In genomic region chr3:38404286-38404685, GRCh38 we compare ENCODE assay signal across 13 cellular contexts. TPM values are rescaled to one million over a fixed set of nuclear protein-coding genes. Genes with fewer than 3 reads are reported as not detected.
DNase-seq lines count a peak whose midpoint lies in the region; ATAC-seq, FAIRE-seq and TF ChIP-seq lines count a peak whose summit lies in the region.
"Had no signal": no experiment of that assay in that cellular context is flagged by ENCODE, and none has a peak within 500 bp of the region (broad histone marks: within the 10 kb centered on the region; RNA-seq: fewer than 3 reads in every experiment).

No MANE protein-coding gene starts in this region.

- peaks cover 0 to 24% (median 0%) of the 10 kb centered on the region in 3 donors for H3K36me3 ChIP-seq in pancreas

- DNase-seq in EL (peak; percentile 79), NCI-H226 (peak; percentile 48), fibroblast of pulmonary artery (ENCODE audit: low read depth) (peak; percentile 70), pancreas (no peak), progenitor cell of endocrine pancreas (ENCODE audit: low spot score, unreplicated experiment) (no peak), dedifferentiated amniotic fluid mesenchymal stem cell (ENCODE audit: extremely low spot score) (no peak), LoVo (ENCODE audit: low spot score) (no peak), hypothalamus (lab: John Stamatoyannopoulos, UW) (no peak)
- DNase-seq: activated CD4-positive, alpha-beta T cell treated with anti-CD3 and anti-CD28 coated beads, Interleukin-2, amount 10 ng/mL, durations not matched to agents 7 days and 5 days; activated naive CD4-positive, alpha-beta T cell treated with Interleukin-2 at 50 U/mL for 16 hours; CD4-positive, alpha-beta T cell; NCI-H1092 treated with DMSO at 0.1 percent for 48 hours had no signal

- ATAC-seq in pancreas = peak in 3 of 4 donors; percentile 28 to 69 (median 36)
- ATAC-seq: sciatic nerve had no signal

- H3K27me3 Mint-ChIP-seq in progenitor cell of endocrine pancreas = no peaks in the 10 kb centered on the region
- H3K27me3 Mint-ChIP-seq: activated CD4-positive, alpha-beta T cell treated with anti-CD3 and anti-CD28 coated beads, Interleukin-2, amount 10 ng/mL, durations not matched to agents 7 days and 5 days; CD4-positive, alpha-beta T cell had no signal

- H3K4me3 Mint-ChIP-seq in progenitor cell of endocrine pancreas (ENCODE audit: low read depth) = no peak overlapping the region
- H3K4me3 Mint-ChIP-seq: activated CD4-positive, alpha-beta T cell treated with anti-CD3 and anti-CD28 coated beads, Interleukin-2, amount 10 ng/mL, durations not matched to agents 7 days and 5 days; CD4-positive, alpha-beta T cell had no signal

- H3K9me3 Mint-ChIP-seq in progenitor cell of endocrine pancreas (ENCODE audit: low read depth) = peaks cover 3% of the 10 kb centered on the region
- H3K9me3 Mint-ChIP-seq: CD4-positive, alpha-beta T cell had no signal

- H3K27ac Mint-ChIP-seq in progenitor cell of endocrine pancreas = no peak overlapping the region
- H3K27ac Mint-ChIP-seq: activated CD4-positive, alpha-beta T cell treated with anti-CD3 and anti-CD28 coated beads, Interleukin-2, amount 10 ng/mL, durations not matched to agents 7 days and 5 days; CD4-positive, alpha-beta T cell had no signal

- no peak overlapping the region for H3K4me3 ChIP-seq in fibroblast of pulmonary artery (replicated peaks; ENCODE audit: low read depth, low read length)
- no peak overlapping the region for H3K4me3 ChIP-seq in pancreas

- no peaks in the 10 kb centered on the region for H3K4me1 Mint-ChIP-seq in progenitor cell of endocrine pancreas (ENCODE audit: low read depth)
- H3K4me1 Mint-ChIP-seq: activated CD4-positive, alpha-beta T cell treated with anti-CD3 and anti-CD28 coated beads, Interleukin-2, amount 10 ng/mL, durations not matched to agents 7 days and 5 days had no signal

- H3K9me3 ChIP-seq in pancreas = no peaks in the 10 kb centered on the region

- intact Hi-C loops in pancreas (cut with DNase I) = no loop called here

- H3K4me1 ChIP-seq in pancreas = no peaks in the 10 kb centered on the region

- no peak overlapping the region for H3K27ac ChIP-seq in pancreas

- WGBS in pancreas, 2 donors = 75 to 100% methylated on average over 5 of the region's 5 CpGs

- TF ChIP-seq CTCF in fibroblast of pulmonary artery (IDR thresholded peaks at IDR 0.05; ENCODE audit: low read length, missing control alignments) (no peak), pancreas (IDR thresholded peaks at IDR 0.05) (no peak), progenitor cell of endocrine pancreas (IDR thresholded peaks at IDR 0.05; ENCODE audit: unreplicated experiment) (no peak)

- no peaks in the 10 kb centered on the region for H3K27me3 ChIP-seq in pancreas

- peaks cover 12% of the 10 kb centered on the region for H3K36me3 Mint-ChIP-seq in progenitor cell of endocrine pancreas (ENCODE audit: insufficient read depth)

- no peak for FAIRE-seq in pancreas (lab: Jason Lieb, UNC)

RNA-seq across cellular contexts. Expression of gene ACVR2B, which starts 49.4 kb away (rescaled TPM):
- total RNA-seq in pancreas (10 to 100 TPM in 1 of 6 donors, 1 to 10 TPM in 5; 4.1 to 10.9 (median 5.8) TPM), progenitor cell of endocrine pancreas (77.6 and 83.9 TPM in 2 replicates)
- 1 to 10 TPM; 1.3 to 2.1 TPM for polyA plus RNA-seq in pancreas

RNA-seq across cellular contexts. Expression of gene XYLB, which starts 57.7 kb away (rescaled TPM):
- 1 to 10 TPM; 4.3 to 6.9 (median 4.7) TPM for total RNA-seq in pancreas
- polyA plus RNA-seq in pancreas = 1 to 10 TPM; 1.6 to 2.4 TPM
- 4.0 and 7.0 TPM in 2 replicates for total RNA-seq in progenitor cell of endocrine pancreas

Comparison
In these comparisons a context has a peak if more than half of its experiments do, and no peak if none do; other contexts are left out.
1. DNase-seq: peak in EL (single experiment), NCI-H226 (single experiment) and fibroblast of pulmonary artery (single experiment); none in pancreas (0 of 6), progenitor cell of endocrine pancreas (single experiment), dedifferentiated amniotic fluid mesenchymal stem cell (single experiment), LoVo (single experiment) and hypothalamus (0 of 51).